In genomic region chr1:20704390-20705301, GRCh38 we compare ENCODE assay signal across 25 cellular contexts. TPM values are rescaled to one million over a fixed set of nuclear protein-coding genes. Genes with fewer than 3 reads are reported as not detected.
DNase-seq lines count a peak whose midpoint lies in the region; ATAC-seq, FAIRE-seq and TF ChIP-seq lines count a peak whose summit lies in the region.
"Had no signal": no experiment of that assay in that cellular context is flagged by ENCODE, and none has a peak within 500 bp of the region (broad histone marks: within the 10 kb centered on the region; RNA-seq: fewer than 3 reads in every experiment).

No MANE protein-coding gene starts in this region.

- no peaks in the 10 kb centered on the region for H3K27me3 Mint-ChIP-seq in endodermal cell (ENCODE audit: insufficient read depth)
- no peaks in the 10 kb centered on the region for H3K27me3 Mint-ChIP-seq in neural crest cell (ENCODE audit: low read depth)
- H3K27me3 Mint-ChIP-seq in T-helper 2 cell treated with Interferon-gamma antibody and Interleukin-4, amounts not matched to agents 5 μg/mL and 100 μg/mL, for 36 hours (ENCODE audit: low read depth) = peaks cover 2% of the 10 kb centered on the region

- H4K20me1 ChIP-seq in HepG2 (ENCODE audit: insufficient read depth, low read length) = no peaks in the 10 kb centered on the region

- no peak for DNase-seq in HepG2 (ENCODE audit: low spot score)
- no peak for DNase-seq in right lobe of liver
- DNase-seq in endodermal cell = no peak
- no peak for DNase-seq in neural crest cell (ENCODE audit: low read depth, low spot score)
- DNase-seq in activated CD4-positive, alpha-beta T cell treated with anti-CD3 and anti-CD28 coated beads, Interleukin-2, amount 50 U/mL, for 48 hours = no peak
- DNase-seq in T-helper 2 cell treated with Interferon-gamma antibody and Interleukin-4, amounts not matched to agents 5 μg/mL and 100 μg/mL, for 36 hours (ENCODE audit: low spot score) = no peak
- DNase-seq: 8988T; ACHN; BE2C; Calu3; DMS153; DND-41; NCI-H1048; NCI-H2029 treated with DMSO at 0.1 percent for 48 hours; NCI-H446 treated with DMSO at 0.1 percent for 48 hours; NCI-H526; NK-92 treated with Interleukin-12 subunit alpha and Interleukin-12 subunit beta, amount 100 ng/mL, for 24 hours; PC-3 had no signal

- in situ Hi-C loops in HepG2 (cut with HindIII; ENCODE audit: extremely low pct_ligation_motif_present, low pct_unique_long_range_greater_than_20kb) = no loop called here

- no peak overlapping the region for H3K4me3 Mint-ChIP-seq in endodermal cell
- H3K4me3 Mint-ChIP-seq in neural crest cell = no peak overlapping the region
- H3K4me3 Mint-ChIP-seq in T-helper 2 cell treated with Interferon-gamma antibody and Interleukin-4, amounts not matched to agents 5 μg/mL and 100 μg/mL, for 36 hours = no peak overlapping the region

- no peaks in the 10 kb centered on the region for H3K9me3 Mint-ChIP-seq in endodermal cell
- no peaks in the 10 kb centered on the region for H3K9me3 Mint-ChIP-seq in neural crest cell
- H3K9me3 Mint-ChIP-seq in T-helper 2 cell treated with Interferon-gamma antibody and Interleukin-4, amounts not matched to agents 5 μg/mL and 100 μg/mL, for 36 hours = no peaks in the 10 kb centered on the region

- TF ChIP-seq RAD21 in HepG2 (CRISPR knock-in tag; IDR thresholded peaks at IDR 0.05) = no peak

- H3K36me3 ChIP-seq in HepG2 (replicated peaks in 1 of 2; ENCODE audit: control insufficient read depth in 1 of 2, insufficient read depth in 2 of 2, low read length in 2 of 2) (no peaks in the 10 kb centered on the region), right lobe of liver (no peaks in the 10 kb centered on the region), endodermal cell (ENCODE audit: control insufficient read depth, insufficient read depth, low read length) (no peaks in the 10 kb centered on the region)
- H3K36me3 ChIP-seq: BE2C, SJSA1 had no signal

- TF ChIP-seq EP300 in HepG2 (IDR thresholded peaks at IDR 0.05; ENCODE audit: low read depth in 2 of 2, low read length in 2 of 2) (no peak), HepG2 (CRISPR knock-in tag; IDR thresholded peaks at IDR 0.05; ENCODE audit: borderline replicate concordance) (no peak)

- H3K27me3 ChIP-seq in HepG2 (ENCODE audit: control insufficient read depth in 1 of 2, insufficient read depth in 2 of 2, low read length in 2 of 2) (peaks cover 0 to 8% of the 10 kb centered on the region in 2 experiments; a peak in 1 of 5 replicates), right lobe of liver (no peaks in the 10 kb centered on the region), endodermal cell (ENCODE audit: control insufficient read depth, insufficient read depth, low read length, poor library complexity, severe bottlenecking) (no peaks in the 10 kb centered on the region)
- H3K27me3 ChIP-seq: BE2C, SJSA1 had no signal

- CTCF ChIA-PET in HepG2 (lab: Yijun Ruan, JAX; ENCODE audit: low intra/inter-chr PET ratio, low total read pairs) = no interaction called here

- H3K27ac ChIP-seq in HepG2 (ENCODE audit: extremely low read length, insufficient read depth, low read length) (no peak overlapping the region), right lobe of liver (no peak overlapping the region), endodermal cell (ENCODE audit: low read depth, low read length) (peak overlapping the region; percentile 60)
- H3K27ac ChIP-seq: KMS-11, SJSA1 had no signal

- H3K4me1 ChIP-seq in HepG2 (ENCODE audit: insufficient read depth, low read length) = peaks cover 42% of the 10 kb centered on the region
- H3K4me1 ChIP-seq in right lobe of liver = no peaks in the 10 kb centered on the region
- no peaks in the 10 kb centered on the region for H3K4me1 ChIP-seq in endodermal cell (ENCODE audit: control insufficient read depth, insufficient read depth, low read length)
- H3K4me1 ChIP-seq: BE2C had no signal

- WGBS in HepG2 (ENCODE audit: low lambda C conversion rate) = 81% methylated on average over 34 of the region's 42 CpGs
- 92% methylated on average over 3 of the region's 42 CpGs for WGBS in right lobe of liver (ENCODE audit: insufficient coverage, low coverage, low lambda C conversion rate, missing lambda C conversion rate)
- 94 to 96% methylated on average over 29 to 42 of the region's 42 CpGs for WGBS in endodermal cell (ENCODE audit: insufficient coverage in 1 of 2, insufficient read length in 1 of 2), 2 experiments

- TF ChIP-seq POLR2A in HepG2 (IDR thresholded peaks at IDR 0.05; ENCODE audit: insufficient read depth in 1 of 2, low read depth in 2 of 2, low read length in 2 of 2) (no peak), right lobe of liver (IDR thresholded peaks at IDR 0.05) (no peak)

- H3K36me3 Mint-ChIP-seq in endodermal cell (ENCODE audit: low read depth) (no peaks in the 10 kb centered on the region), neural crest cell (ENCODE audit: low read depth) (no peaks in the 10 kb centered on the region)
- no peaks in the 10 kb centered on the region for H3K36me3 Mint-ChIP-seq in T-helper 2 cell treated with Interferon-gamma antibody and Interleukin-4, amounts not matched to agents 5 μg/mL and 100 μg/mL, for 36 hours (ENCODE audit: low read depth)

- TF ChIP-seq CTCF in HepG2 (CRISPR knock-in tag; IDR thresholded peaks at IDR 0.05) (no peak), right lobe of liver (IDR thresholded peaks at IDR 0.05) (no peak), endodermal cell (conservative IDR thresholded peaks at IDR 0.05) (no peak), neural crest cell (conservative IDR thresholded peaks at IDR 0.05) (no peak)

- POLR2A ChIA-PET in HepG2 (lab: Yijun Ruan, JAX) = interaction anchor here (1.2 kb wide), 1 partner anchor 27 kb away, joined by 3 read pairs; the partner anchor contains the start of gene SH2D5

- ATAC-seq in HepG2 (no peak), right lobe of liver (no peak), HG02759 (IDR thresholded peaks at IDR 0.05; ENCODE audit: unreplicated experiment) (no peak), HG02973 (IDR thresholded peaks at IDR 0.05; ENCODE audit: unreplicated experiment) (no peak)
- ATAC-seq: PC-3 had no signal

- no peak overlapping the region for H3K27ac Mint-ChIP-seq in endodermal cell
- peak overlapping the region; percentile 21 for H3K27ac Mint-ChIP-seq in neural crest cell (ENCODE audit: unreplicated experiment)
- H3K27ac Mint-ChIP-seq in T-helper 2 cell treated with Interferon-gamma antibody and Interleukin-4, amounts not matched to agents 5 μg/mL and 100 μg/mL, for 36 hours = no peak overlapping the region

- intact Hi-C loops in HepG2 (cut with micrococcal nuclease; ENCODE audit: unreplicated experiment) = no loop called here
- intact Hi-C loops in right lobe of liver (cut with DNase I) = no loop called here

- no peak overlapping the region for H3K4me2 ChIP-seq in HepG2 (ENCODE audit: low read depth, low read length)
- H3K4me2 ChIP-seq: KMS-11 had no signal

- H3K9ac ChIP-seq in HepG2 (ENCODE audit: insufficient read depth, low read depth, low read length) = no peak overlapping the region
- no peak overlapping the region for H3K9ac ChIP-seq in endodermal cell (ENCODE audit: extremely low read depth, low read length, poor library complexity, severe bottlenecking)
- H3K9ac ChIP-seq: KMS-11 had no signal

- FAIRE-seq in HepG2 (lab: Jason Lieb, UNC) = no peak
- FAIRE-seq: GM12892, H54, HTR-8/SVneo had no signal

- H3K9me3 ChIP-seq in HepG2 (ENCODE audit: low read length) = no peaks in the 10 kb centered on the region
- no peaks in the 10 kb centered on the region for H3K9me3 ChIP-seq in right lobe of liver
- no peaks in the 10 kb centered on the region for H3K9me3 ChIP-seq in endodermal cell (ENCODE audit: control insufficient read depth, low read length)
- H3K9me3 ChIP-seq: BE2C, SJSA1 had no signal

- H3K4me3 ChIP-seq in HepG2 (replicated peaks in 1 of 3; ENCODE audit: insufficient read depth in 1 of 3, low read depth in 2 of 3, low read length in 3 of 3) = no peak overlapping the region
- no peak overlapping the region for H3K4me3 ChIP-seq in right lobe of liver
- H3K4me3 ChIP-seq in endodermal cell (ENCODE audit: low read length) = no peak overlapping the region
- H3K4me3 ChIP-seq: SJSA1 had no signal

- H3K79me2 ChIP-seq in HepG2 (ENCODE audit: insufficient read depth, low read length) = no peaks in the 10 kb centered on the region

- no TSS peak for BruUV-seq in HepG2 (replicated peaks; lab: Mats Ljungman, UMichigan)

- no peak overlapping the region for H2AFZ ChIP-seq in HepG2 (ENCODE audit: low read length)

- H3K4me1 Mint-ChIP-seq in endodermal cell (no peaks in the 10 kb centered on the region), neural crest cell (peaks cover 4% of the 10 kb centered on the region)
- H3K4me1 Mint-ChIP-seq in T-helper 2 cell treated with Interferon-gamma antibody and Interleukin-4, amounts not matched to agents 5 μg/mL and 100 μg/mL, for 36 hours (ENCODE audit: low read depth) = no peaks in the 10 kb centered on the region

RNA-seq across cellular contexts. Expression of gene KIF17, which starts 13.2 kb away (rescaled TPM):
- 0.24 and 0.25 TPM in 2 replicates for total RNA-seq in HepG2 (2016; rRNA removed; fragmentation: Illumina TruSeq; extraction: Trizol)
- total RNA-seq in HepG2 (2016; cell fraction: cytosol; rRNA removed; fragmentation: Illumina TruSeq; extraction: Trizol; ENCODE audit: low read depth) = not detected in 2 replicates
- 0.13 and 0.27 TPM in 2 replicates for total RNA-seq in HepG2 (2016; cell fraction: insoluble cytoplasmic fraction; rRNA removed; fragmentation: Illumina TruSeq; extraction: Trizol)
- 0.34 TPM in 1 of 2 replicates, not detected in the other for total RNA-seq in HepG2 (2016; cell fraction: membrane; rRNA removed; fragmentation: Illumina TruSeq; extraction: Trizol)
- 0.16 TPM in 1 of 2 replicates, not detected in the other for total RNA-seq in HepG2 (2016; cell fraction: nucleus; rRNA removed; fragmentation: Illumina TruSeq; extraction: Trizol)
- polyA plus RNA-seq in HepG2 (2011; rRNA removed) = 0.44 and 0.52 TPM in 2 replicates
- polyA plus RNA-seq in HepG2 (2011; cell fraction: cytosol; rRNA removed) = 0.27 and 0.36 TPM in 2 replicates
- 0.63 and 0.69 TPM in 2 replicates for polyA plus RNA-seq in HepG2 (2011; cell fraction: nucleus; rRNA removed)
- 0.35 and 0.60 TPM in 2 replicates for polyA plus RNA-seq in HepG2 (2012)
- polyA plus RNA-seq in HepG2 (2016; cell fraction: cytosol; fragmentation: Illumina TruSeq; extraction: Trizol; ENCODE audit: low read depth) = 0.11 and 0.24 TPM in 2 replicates
- 0.21 TPM in 1 of 2 replicates, not detected in the other for polyA plus RNA-seq in HepG2 (2016; cell fraction: insoluble cytoplasmic fraction; fragmentation: Illumina TruSeq; extraction: Trizol; ENCODE audit: low read depth)
- 0.14 and 0.47 TPM in 2 replicates for polyA plus RNA-seq in HepG2 (2016; cell fraction: membrane; fragmentation: Illumina TruSeq; extraction: Trizol; ENCODE audit: low read depth)
- polyA plus RNA-seq in HepG2 (2016; cell fraction: nucleus; fragmentation: Illumina TruSeq; extraction: Trizol; ENCODE audit: insufficient read depth, low read depth) = 0.36 TPM in 1 of 2 replicates, not detected in the other
- 0.78 TPM in 1 of 2 replicates, not detected in the other for polyA minus RNA-seq in HepG2 (2011; rRNA and poly(A)+ RNA removed; ENCODE audit: low replicate concordance)
- not detected in 2 replicates for polyA minus RNA-seq in HepG2 (2011; cell fraction: cytosol; rRNA and poly(A)+ RNA removed)
- polyA minus RNA-seq in HepG2 (2011; cell fraction: nucleus; rRNA and poly(A)+ RNA removed) = 0.52 and 0.62 TPM in 2 replicates
- total RNA-seq in right lobe of liver = 1 to 10 TPM; 1.0 to 3.2 (median 1.3) TPM
- total RNA-seq in endodermal cell = 1 to 10 TPM; 4.2 to 8.0 TPM
- 7.4 TPM for polyA plus RNA-seq in endodermal cell (2013, experiment 1 of 2)
- 5.7 TPM for polyA plus RNA-seq in endodermal cell (2013, experiment 2 of 2)
- total RNA-seq in neural crest cell = 1.1 and 1.6 TPM in 2 replicates
- total RNA-seq: Calu3 had no signal

RNA-seq across cellular contexts. Expression of gene SH2D5, which starts 27.9 kb away (rescaled TPM):
- total RNA-seq in HepG2 (2016; rRNA removed; fragmentation: Illumina TruSeq; extraction: Trizol) (1.7 and 3.4 TPM in 2 replicates), right lobe of liver (1 to 10 TPM in 2 of 6 experiments, under 1 TPM in 1, not detected in 3; 0.80 to 1.8 (median 1.4) TPM), endodermal cell (1 to 10 TPM; 4.0 to 5.0 TPM), neural crest cell (3.2 TPM in 2 replicates)
- total RNA-seq in HepG2 (2016; cell fraction: cytosol; rRNA removed; fragmentation: Illumina TruSeq; extraction: Trizol; ENCODE audit: low read depth) = 0.20 and 0.26 TPM in 2 replicates
- total RNA-seq in HepG2 (2016; cell fraction: insoluble cytoplasmic fraction; rRNA removed; fragmentation: Illumina TruSeq; extraction: Trizol) = 1.6 and 2.0 TPM in 2 replicates
- 1.4 and 1.8 TPM in 2 replicates for total RNA-seq in HepG2 (2016; cell fraction: membrane; rRNA removed; fragmentation: Illumina TruSeq; extraction: Trizol)
- total RNA-seq in HepG2 (2016; cell fraction: nucleus; rRNA removed; fragmentation: Illumina TruSeq; extraction: Trizol) = 1.8 and 2.2 TPM in 2 replicates
- 1.2 and 1.4 TPM in 2 replicates for polyA plus RNA-seq in HepG2 (2011; rRNA removed)
- 0.87 and 0.92 TPM in 2 replicates for polyA plus RNA-seq in HepG2 (2011; cell fraction: cytosol; rRNA removed)
- polyA plus RNA-seq in HepG2 (2011; cell fraction: nucleus; rRNA removed) = 7.0 and 10.0 TPM in 2 replicates
- polyA plus RNA-seq in HepG2 (2012) = 0.94 and 1.8 TPM in 2 replicates
- polyA plus RNA-seq in HepG2 (2016; cell fraction: cytosol; fragmentation: Illumina TruSeq; extraction: Trizol; ENCODE audit: low read depth) = 0.29 and 0.55 TPM in 2 replicates
- 0.69 and 1.5 TPM in 2 replicates for polyA plus RNA-seq in HepG2 (2016; cell fraction: insoluble cytoplasmic fraction; fragmentation: Illumina TruSeq; extraction: Trizol; ENCODE audit: low read depth)
- 0.64 and 0.86 TPM in 2 replicates for polyA plus RNA-seq in HepG2 (2016; cell fraction: membrane; fragmentation: Illumina TruSeq; extraction: Trizol; ENCODE audit: low read depth)
- 4.8 and 5.7 TPM in 2 replicates for polyA plus RNA-seq in HepG2 (2016; cell fraction: nucleus; fragmentation: Illumina TruSeq; extraction: Trizol; ENCODE audit: insufficient read depth, low read depth)
- 0.05 and 0.76 TPM in 2 replicates for polyA minus RNA-seq in HepG2 (2011; rRNA and poly(A)+ RNA removed; ENCODE audit: low replicate concordance)
- polyA minus RNA-seq in HepG2 (2011; cell fraction: cytosol; rRNA and poly(A)+ RNA removed) = 0.40 and 1.4 TPM in 2 replicates
- 0.77 and 0.87 TPM in 2 replicates for polyA minus RNA-seq in HepG2 (2011; cell fraction: nucleus; rRNA and poly(A)+ RNA removed)
- 6.6 TPM for polyA plus RNA-seq in endodermal cell (2013, experiment 1 of 2)
- polyA plus RNA-seq in endodermal cell (2013, experiment 2 of 2) = 5.1 TPM

RNA-seq across cellular contexts. Expression of gene DDOST, which starts 43.5 kb away (rescaled TPM):
- total RNA-seq in HepG2 (2016; rRNA removed; fragmentation: Illumina TruSeq; extraction: Trizol) (167 and 335 TPM in 2 replicates), right lobe of liver (100 to 1,000 TPM in 3 of 6 experiments, 10 to 100 TPM in 3; 53.0 to 132 (median 100) TPM), endodermal cell (100 to 1,000 TPM; 252 to 280 TPM), neural crest cell (175 and 179 TPM in 2 replicates)
- total RNA-seq in HepG2 (2016; cell fraction: cytosol; rRNA removed; fragmentation: Illumina TruSeq; extraction: Trizol; ENCODE audit: low read depth) = 55.5 and 58.3 TPM in 2 replicates
- total RNA-seq in HepG2 (2016; cell fraction: insoluble cytoplasmic fraction; rRNA removed; fragmentation: Illumina TruSeq; extraction: Trizol) = 152 and 344 TPM in 2 replicates
- total RNA-seq in HepG2 (2016; cell fraction: membrane; rRNA removed; fragmentation: Illumina TruSeq; extraction: Trizol) = 109 and 116 TPM in 2 replicates
- 220 and 261 TPM in 2 replicates for total RNA-seq in HepG2 (2016; cell fraction: nucleus; rRNA removed; fragmentation: Illumina TruSeq; extraction: Trizol)
- polyA plus RNA-seq in HepG2 (2011; rRNA removed) = 485 and 494 TPM in 2 replicates
- 512 and 565 TPM in 2 replicates for polyA plus RNA-seq in HepG2 (2011; cell fraction: cytosol; rRNA removed)
- 123 and 124 TPM in 2 replicates for polyA plus RNA-seq in HepG2 (2011; cell fraction: nucleus; rRNA removed)
- polyA plus RNA-seq in HepG2 (2012) = 190 and 241 TPM in 2 replicates
- polyA plus RNA-seq in HepG2 (2016; cell fraction: cytosol; fragmentation: Illumina TruSeq; extraction: Trizol; ENCODE audit: low read depth) = 62.9 and 71.0 TPM in 2 replicates
- 137 and 148 TPM in 2 replicates for polyA plus RNA-seq in HepG2 (2016; cell fraction: insoluble cytoplasmic fraction; fragmentation: Illumina TruSeq; extraction: Trizol; ENCODE audit: low read depth)
- polyA plus RNA-seq in HepG2 (2016; cell fraction: membrane; fragmentation: Illumina TruSeq; extraction: Trizol; ENCODE audit: low read depth) = 92.2 and 98.9 TPM in 2 replicates
- 331 and 354 TPM in 2 replicates for polyA plus RNA-seq in HepG2 (2016; cell fraction: nucleus; fragmentation: Illumina TruSeq; extraction: Trizol; ENCODE audit: insufficient read depth, low read depth)
- 116 and 435 TPM in 2 replicates for polyA minus RNA-seq in HepG2 (2011; rRNA and poly(A)+ RNA removed; ENCODE audit: low replicate concordance)
- 152 TPM in 2 replicates for polyA minus RNA-seq in HepG2 (2011; cell fraction: cytosol; rRNA and poly(A)+ RNA removed)
- polyA minus RNA-seq in HepG2 (2011; cell fraction: nucleus; rRNA and poly(A)+ RNA removed) = 85.1 and 101 TPM in 2 replicates
- 170 TPM for polyA plus RNA-seq in endodermal cell (2013, experiment 1 of 2)
- polyA plus RNA-seq in endodermal cell (2013, experiment 2 of 2) = 153 TPM
